Comparison of ENCODE assay signal across 22 cellular contexts in genomic region chr7:134196439-134196838, GRCh38.
"Had no signal": no experiment of that assay in that cellular context is flagged by ENCODE, and none has a peak within 500 bp of the region (broad histone marks: within the 10 kb centered on the region; RNA-seq: fewer than 3 reads in every experiment).

No MANE protein-coding gene starts in this region.

- DNase-seq: IMR-90, KBM-7, MV-4-11, NCI-H1048, NCI-H1105, NCI-H1417, NCI-H1436 treated with DMSO at 0.1 percent for 48 hours, NCI-H1694, NCI-H187 treated with DMSO at 0.1 percent for 48 hours, NCI-H2029 treated with DMSO at 0.1 percent for 48 hours, NCI-H2171, NCI-H524, NCI-H526 treated with DMSO at 0.1 percent for 48 hours, NCI-H774, Right ventricle myocardium superior, RPMI8226, SIG-M5, T-helper 1 cell, T-helper 17 cell had no signal

- H3K27ac ChIP-seq: HL-60, SJSA1, SK-N-MC had no signal

- H3K27me3 ChIP-seq: SJSA1 had no signal

- H3K9me3 ChIP-seq: SJSA1 had no signal

- H3K4me3 ChIP-seq: SJSA1, SK-N-MC had no signal

- ATAC-seq: T-helper 17 cell had no signal

- H3K4me1 ChIP-seq: SJSA1 had no signal

- H3K36me3 ChIP-seq: SJSA1 had no signal
